In the genomic region with DNA sequence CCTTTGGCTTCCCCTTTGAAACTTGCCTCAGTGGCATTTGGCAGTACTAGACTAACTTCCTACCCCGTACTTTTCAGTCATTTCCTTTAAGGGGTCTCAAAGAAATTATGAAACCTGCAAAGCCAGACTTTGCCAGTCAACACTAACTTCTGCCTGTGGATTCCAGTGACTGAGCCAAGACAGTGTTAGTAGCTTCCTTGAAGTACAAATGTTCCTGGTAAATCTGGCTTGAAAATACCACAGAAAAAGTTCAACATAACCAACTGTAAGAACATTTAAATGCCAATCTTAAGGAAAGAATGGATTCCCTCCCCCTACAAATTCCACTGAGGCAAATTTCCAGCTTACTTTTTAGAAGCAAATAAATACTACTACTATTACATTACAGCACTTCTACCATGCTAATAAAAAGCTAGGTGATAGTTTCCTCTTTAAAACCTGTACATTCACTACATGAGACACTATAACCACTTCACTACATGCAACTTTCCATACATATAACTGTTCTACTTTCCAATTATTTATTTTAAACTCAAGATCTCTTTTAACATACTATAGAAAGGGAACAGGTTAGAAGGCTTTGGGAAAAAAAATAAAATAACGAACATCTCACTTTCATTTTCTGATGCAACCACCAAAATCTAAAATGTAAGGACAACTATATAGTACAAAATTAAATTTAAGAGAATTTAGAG, we compare ENCODE assay signal across 8 cellular contexts.
DNase-seq lines count a peak whose midpoint lies in the region; TF ChIP-seq lines count a peak whose summit lies in the region.

No MANE protein-coding gene starts in this region.

- peaks cover 43 to 63% (median 52%) of the 10 kb centered on the region in 10 experiments for H3K4me1 ChIP-seq in BLaER1 treated with 17β-estradiol and CSF1 and Interleukin-3, amounts not matched to agents 10 nM and 100 nM
- peaks cover 54% of the 10 kb centered on the region for H3K4me1 ChIP-seq in KMS-11 (ENCODE audit: low read depth, poor library complexity, severe bottlenecking)

- peaks cover 0 to 58% (median 7%) of the 10 kb centered on the region in 11 experiments; a peak in 9 of 22 replicates for H3K36me3 ChIP-seq in BLaER1 treated with 17β-estradiol and CSF1 and Interleukin-3, amounts not matched to agents 10 nM and 100 nM
- H3K36me3 ChIP-seq in KMS-11 (ENCODE audit: insufficient read depth): no peaks in the 10 kb centered on the region; the same call in 1 of the 2 replicates

- H3K4me2 ChIP-seq in BLaER1 treated with 17β-estradiol and CSF1 and Interleukin-3, amounts not matched to agents 10 nM and 100 nM: peak overlapping the region; percentile 66 to 99 (median 79)
- peak overlapping the region; percentile 95 for H3K4me2 ChIP-seq in KMS-11

- H3K27ac Mint-ChIP-seq in dendritic cell treated with granulocyte-macrophage colony-stimulating factor and Interleukin-4, amounts not matched to agents 40 ng/mL and 50 ng/mL, for 4 days: no peak overlapping the region
- peak overlapping the region; percentile 86 to 90 (median 86) for H3K27ac Mint-ChIP-seq in nephron

- peaks cover 4 to 66% (median 41%) of the 10 kb centered on the region in 11 experiments; a peak in 14 of 22 replicates for H4K20me1 ChIP-seq in BLaER1 treated with 17β-estradiol and CSF1 and Interleukin-3, amounts not matched to agents 10 nM and 100 nM
- H4K20me1 ChIP-seq in KMS-11 (ENCODE audit: insufficient read depth): no peaks in the 10 kb centered on the region

- H3K36me3 Mint-ChIP-seq in dendritic cell treated with granulocyte-macrophage colony-stimulating factor and Interleukin-4, amounts not matched to agents 40 ng/mL and 50 ng/mL, for 4 days (ENCODE audit: low read depth): peaks cover 12% of the 10 kb centered on the region
- peaks cover 10% of the 10 kb centered on the region for H3K36me3 Mint-ChIP-seq in nephron (ENCODE audit: low read depth)

- H3K4me1 Mint-ChIP-seq in dendritic cell treated with granulocyte-macrophage colony-stimulating factor and Interleukin-4, amounts not matched to agents 40 ng/mL and 50 ng/mL, for 4 days (ENCODE audit: low read depth): peaks cover 45% of the 10 kb centered on the region
- peaks cover 38% of the 10 kb centered on the region for H3K4me1 Mint-ChIP-seq in nephron

- intact Hi-C loops in dendritic cell treated with granulocyte-macrophage colony-stimulating factor and Interleukin-4, amounts not matched to agents 40 ng/mL and 50 ng/mL, for 4 days (cut with micrococcal nuclease): loop anchor here (5.0 kb wide), 3 partner anchors 50 to 300 kb away; partner anchors contain the start of gene UGP2

- no peaks in the 10 kb centered on the region; a peak in 1 of 22 replicates for H3K27me3 ChIP-seq in BLaER1 treated with 17β-estradiol and CSF1 and Interleukin-3, amounts not matched to agents 10 nM and 100 nM
- no peaks in the 10 kb centered on the region for H3K27me3 ChIP-seq in KMS-11 (ENCODE audit: insufficient read depth, low read depth)

- DNase-seq in NCI-H526 (lab: John Stamatoyannopoulos, UW) (no peak), GM10266 (ENCODE audit: extremely low spot score) (no peak), GDM1 (lab: John Stamatoyannopoulos, UW) (no peak)
- no peak for DNase-seq in stimulated activated CD4-positive, alpha-beta T cell treated with anti-CD3 and anti-CD28 coated beads, Interleukin-4, amount 100 ng/mL, for 1 hour

- TF ChIP-seq CTCF in KMS-11 (conservative IDR thresholded peaks at IDR 0.05; ENCODE audit: low read depth, low read length) (no peak), nephron (IDR thresholded peaks at IDR 0.05; ENCODE audit: unreplicated experiment in 3 of 3) (no peak), GM10266 (IDR thresholded peaks at IDR 0.05; ENCODE audit: control insufficient read depth, insufficient read depth, low read depth, missing control alignments) (no peak)

- peak overlapping the region in 10 of 11 experiments; percentile 10 to 99 (median 96); a peak in 16 of 22 replicates for H3K27ac ChIP-seq in BLaER1 treated with 17β-estradiol and CSF1 and Interleukin-3, amounts not matched to agents 10 nM and 100 nM
- H3K27ac ChIP-seq in KMS-11: peak overlapping the region; percentile 76

- no peak overlapping the region for H2AFZ ChIP-seq in KMS-11 (ENCODE audit: low read depth)

- H3K79me2 ChIP-seq in KMS-11 (ENCODE audit: insufficient read depth, low read depth): peaks cover 68% of the 10 kb centered on the region

- peak overlapping the region; percentile 86 to 98 (median 94); a peak in 18 of 20 replicates for H3K4me3 ChIP-seq in BLaER1 treated with 17β-estradiol and CSF1 and Interleukin-3, amounts not matched to agents 10 nM and 100 nM
- H3K4me3 ChIP-seq in KMS-11 (IDR thresholded peaks at IDR 0.05; ENCODE audit: insufficient read depth, low read depth, low read length): peak overlapping the region; percentile 83

- H3K4me3 Mint-ChIP-seq in dendritic cell treated with granulocyte-macrophage colony-stimulating factor and Interleukin-4, amounts not matched to agents 40 ng/mL and 50 ng/mL, for 4 days: peak overlapping the region; percentile 40
- peak overlapping the region; percentile 88 to 98 (median 94) for H3K4me3 Mint-ChIP-seq in nephron

- no peaks in the 10 kb centered on the region for H3K9me3 Mint-ChIP-seq in dendritic cell treated with granulocyte-macrophage colony-stimulating factor and Interleukin-4, amounts not matched to agents 40 ng/mL and 50 ng/mL, for 4 days
- H3K9me3 Mint-ChIP-seq in nephron: no peaks in the 10 kb centered on the region

- H3K27me3 Mint-ChIP-seq in dendritic cell treated with granulocyte-macrophage colony-stimulating factor and Interleukin-4, amounts not matched to agents 40 ng/mL and 50 ng/mL, for 4 days: no peaks in the 10 kb centered on the region
- no peaks in the 10 kb centered on the region for H3K27me3 Mint-ChIP-seq in nephron (ENCODE audit: low read depth)

- peak overlapping the region in 9 of 11 experiments; percentile 96 to 100 (median 98); a peak in 16 of 22 replicates for H3K9ac ChIP-seq in BLaER1 treated with 17β-estradiol and CSF1 and Interleukin-3, amounts not matched to agents 10 nM and 100 nM
- peak overlapping the region; percentile 81 for H3K9ac ChIP-seq in KMS-11

- no peaks in the 10 kb centered on the region for H3K9me3 ChIP-seq in BLaER1 treated with 17β-estradiol and CSF1 and Interleukin-3, amounts not matched to agents 10 nM and 100 nM (replicated peaks in 1 of 11)
